24 cellular contexts compared by ENCODE assay signal in the genomic region with DNA sequence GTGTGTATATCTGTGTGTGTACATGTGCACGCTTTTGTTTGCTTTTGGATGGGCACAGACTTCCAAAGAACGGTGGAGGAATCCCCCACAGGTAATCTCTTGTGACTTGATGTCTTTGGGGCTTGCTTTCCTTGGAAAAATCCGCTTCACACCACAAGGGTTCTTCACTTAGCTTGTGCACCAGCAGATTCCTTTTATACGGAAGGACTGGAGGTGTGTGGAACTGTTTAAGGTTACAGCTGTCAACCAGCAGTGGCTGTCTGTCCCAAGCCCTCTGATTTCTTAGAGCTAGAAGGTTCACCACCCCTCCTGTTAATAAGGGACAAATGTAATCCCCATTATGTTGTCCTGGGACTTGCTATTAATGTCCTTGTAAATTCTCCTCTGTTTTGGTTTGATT.
DNase-seq lines count a peak whose midpoint lies in the region; ATAC-seq and TF ChIP-seq lines count a peak whose summit lies in the region.
"Had no signal": no experiment of that assay in that cellular context is flagged by ENCODE, and none has a peak within 500 bp of the region (broad histone marks: within the 10 kb centered on the region; RNA-seq: fewer than 3 reads in every experiment).

No MANE protein-coding gene starts in this region.

- no peak overlapping the region for H3K14ac ChIP-seq in neuronal stem cell (ENCODE audit: low read length)

- POLR2A ChIA-PET in PC-9 (lab: Charles Lee; ENCODE audit: unreplicated experiment): no interaction called here
- POLR2A ChIA-PET in activated CD8-positive, alpha-beta T cell treated with anti-CD3 and anti-CD28 coated beads, Interleukin-2, amount 10 ng/mL, durations not matched to agents 7 days and 5 days (lab: Charles Lee): no interaction called here

- no peak overlapping the region for H2AFZ ChIP-seq in PC-9
- H2AFZ ChIP-seq in neuronal stem cell (ENCODE audit: low read length): peak overlapping the region; percentile 50

- H3K79me1 ChIP-seq in neuronal stem cell (ENCODE audit: low read depth, low read length): no peaks in the 10 kb centered on the region

- peaks cover 71% of the 10 kb centered on the region for H3K36me3 Mint-ChIP-seq in activated CD8-positive, alpha-beta T cell treated with anti-CD3 and anti-CD28 coated beads, Interleukin-2, amount 10 ng/mL, durations not matched to agents 7 days and 5 days (ENCODE audit: low read depth)

- no peak overlapping the region for H3K18ac ChIP-seq in neuronal stem cell (ENCODE audit: low read length)

- DNase-seq in PC-9: no peak
- no peak for DNase-seq in left lung
- no peak for DNase-seq in neuronal stem cell (ENCODE audit: low spot score)
- DNase-seq in stomach: no peak
- no peak for DNase-seq in LoVo (ENCODE audit: low spot score)
- no peak for DNase-seq in activated CD8-positive, alpha-beta memory T cell treated with anti-CD3 and anti-CD28 coated beads, Interleukin-2, amount 50 U/mL, for 4 hours
- no peak for DNase-seq in D341Med (ENCODE audit: low spot score)
- DNase-seq in activated CD8-positive, alpha-beta T cell treated with anti-CD3 and anti-CD28 coated beads, Interleukin-2, amount 10 ng/mL, durations not matched to agents 7 days and 5 days: no peak
- DNase-seq: Calu3; DMS153; DND-41; HCEC 1CT; MV-4-11; NCI-H1105; NCI-H1436 treated with DMSO at 0.1 percent for 48 hours; NCI-H2171 treated with DMSO at 0.1 percent for 48 hours; NCI-H345; NCI-H524; NCI-H748 treated with DMSO at 0.1 percent for 48 hours; NK-92 treated with Interleukin-12 subunit alpha and Interleukin-12 subunit beta, amount 100 ng/mL, for 24 hours had no signal

- no peaks in the 10 kb centered on the region; the same call in 1 of the 2 replicates for H3F3A ChIP-seq in PC-9 (ENCODE audit: insufficient read depth, low read depth)

- H2BK15ac ChIP-seq in neuronal stem cell (ENCODE audit: low read length): no peak overlapping the region

- no TSS peak for BruUV-seq in PC-9 (replicated peaks; lab: Mats Ljungman, UMichigan)

- H4K20me1 ChIP-seq in PC-9 (ENCODE audit: insufficient read depth): no peaks in the 10 kb centered on the region

- no peaks in the 10 kb centered on the region for H3K79me2 ChIP-seq in PC-9 (ENCODE audit: low read depth)

- H2AK5ac ChIP-seq in neuronal stem cell (ENCODE audit: low read depth, low read length): no peak overlapping the region

- H2BK120ac ChIP-seq in neuronal stem cell (ENCODE audit: low read depth, low read length): no peak overlapping the region

- no CpG with 5 or more reads among the region's 4 CpGs for WGBS in neuronal stem cell (ENCODE audit: extremely low coverage in 2 of 2, insufficient read length in 2 of 2, insufficient replicate concordance in 1 of 2), 2 donors
- 54 to 74% (median 65%) methylated on average over 4 of the region's 4 CpGs for WGBS in stomach, 5 donors

- CTCF ChIA-PET in PC-9 (lab: Charles Lee): no interaction called here
- CTCF ChIA-PET in activated CD8-positive, alpha-beta T cell treated with anti-CD3 and anti-CD28 coated beads, Interleukin-2, amount 10 ng/mL, durations not matched to agents 7 days and 5 days (lab: Charles Lee): interaction anchor here (0.9 to 3.1 kb wide), 2 partner anchors 13 to 25 kb away, joined by 3 to 13 read pairs; no protein-coding TSS in a partner anchor

- H3K9me3 ChIP-seq in PC-9 (ENCODE audit: insufficient read depth, low read depth) (peaks cover 5% of the 10 kb centered on the region; the same call in 1 of the 2 replicates), left lung (peaks cover 0 to 9% of the 10 kb centered on the region in 2 donors), neuronal stem cell (replicated peaks in 1 of 2; ENCODE audit: control insufficient read depth in 2 of 2, insufficient read depth in 1 of 2, low read depth in 1 of 2, low read length in 2 of 2) (no peaks in the 10 kb centered on the region), stomach (peaks cover 0 to 9% (median 4%) of the 10 kb centered on the region in 4 donors)
- H3K9me3 ChIP-seq: SJSA1 had no signal

- no peaks in the 10 kb centered on the region for H3K9me2 ChIP-seq in PC-9 (ENCODE audit: insufficient read depth)

- peak; percentile 57 for ATAC-seq in left lung
- no peak for ATAC-seq in activated CD8-positive, alpha-beta T cell treated with anti-CD3 and anti-CD28 coated beads, Interleukin-2, amount 10 ng/mL, durations not matched to agents 7 days and 5 days
- ATAC-seq: PC-3, Right ventricle myocardium inferior had no signal

- H3K4me2 ChIP-seq in PC-9 (peak overlapping the region; percentile 24), neuronal stem cell (ENCODE audit: insufficient read depth, low read length, poor library complexity, severe bottlenecking) (no peak overlapping the region)

- H3K4ac ChIP-seq in neuronal stem cell (ENCODE audit: low read length): no peak overlapping the region

- TF ChIP-seq EP300 in stomach (IDR thresholded peaks at IDR 0.05): no peak

- TF ChIP-seq POLR2A in stomach (IDR thresholded peaks at IDR 0.05): no peak

- H2BK12ac ChIP-seq in neuronal stem cell (ENCODE audit: low read length): no peak overlapping the region

- no peaks in the 10 kb centered on the region for H3K9me3 Mint-ChIP-seq in activated CD8-positive, alpha-beta T cell treated with anti-CD3 and anti-CD28 coated beads, Interleukin-2, amount 10 ng/mL, durations not matched to agents 7 days and 5 days (ENCODE audit: insufficient read depth)

- H3K4me3 ChIP-seq in PC-9 (no peak overlapping the region), left lung (no peak overlapping the region), neuronal stem cell (ENCODE audit: low read length in 2 of 2) (no peak overlapping the region), stomach (no peak overlapping the region)
- H3K4me3 ChIP-seq: SJSA1 had no signal

- H4K91ac ChIP-seq in neuronal stem cell (ENCODE audit: low read depth, low read length, poor library complexity): no peak overlapping the region

- peaks cover 18% of the 10 kb centered on the region for H3K4me1 Mint-ChIP-seq in activated CD8-positive, alpha-beta T cell treated with anti-CD3 and anti-CD28 coated beads, Interleukin-2, amount 10 ng/mL, durations not matched to agents 7 days and 5 days (ENCODE audit: low read depth)

- H3K4me1 ChIP-seq in PC-9 (replicated peaks; ENCODE audit: insufficient read depth) (peaks cover 10% of the 10 kb centered on the region; the same call in 1 of the 2 replicates), left lung (no peaks in the 10 kb centered on the region), neuronal stem cell (ENCODE audit: control insufficient read depth in 2 of 2, insufficient read depth in 1 of 2, low read depth in 1 of 2, low read length in 2 of 2) (peaks cover 2 to 11% of the 10 kb centered on the region in 2 donors), stomach (peaks cover 0 to 18% (median 14%) of the 10 kb centered on the region in 4 donors)
- H3K4me1 ChIP-seq: SJSA1 had no signal

- H3K27me3 Mint-ChIP-seq in activated CD8-positive, alpha-beta T cell treated with anti-CD3 and anti-CD28 coated beads, Interleukin-2, amount 10 ng/mL, durations not matched to agents 7 days and 5 days (ENCODE audit: low read depth): no peaks in the 10 kb centered on the region

- no peak overlapping the region for H4K8ac ChIP-seq in neuronal stem cell (ENCODE audit: low read depth, low read length)

- H3K36me3 ChIP-seq in PC-9 (ENCODE audit: low read depth): no peaks in the 10 kb centered on the region
- H3K36me3 ChIP-seq in left lung: peaks cover 0 to 61% of the 10 kb centered on the region in 2 donors
- H3K36me3 ChIP-seq in neuronal stem cell (replicated peaks in 1 of 2; ENCODE audit: control insufficient read depth in 2 of 2, insufficient read depth in 2 of 2, low read length in 2 of 2): no peaks in the 10 kb centered on the region
- H3K36me3 ChIP-seq in stomach: peaks cover 21 to 97% (median 92%) of the 10 kb centered on the region in 4 donors
- H3K36me3 ChIP-seq: SJSA1 had no signal

- TF ChIP-seq CTCF in PC-9 (conservative IDR thresholded peaks at IDR 0.05) (no peak), left lung (IDR thresholded peaks at IDR 0.05) (no peak), stomach (IDR thresholded peaks at IDR 0.05) (no peak)

- H3K27ac ChIP-seq in PC-9 (peak overlapping the region; percentile 43), left lung (peak overlapping the region in 1 of 2 donors; percentile 49), neuronal stem cell (replicated peaks; ENCODE audit: low read length) (no peak overlapping the region), stomach (peak overlapping the region; percentile 35 to 59 (median 40))
- H3K27ac ChIP-seq: HL-60, SJSA1 had no signal

- H3K23ac ChIP-seq in neuronal stem cell (ENCODE audit: low read depth, low read length, poor library complexity): no peak overlapping the region

- H3K27ac Mint-ChIP-seq in activated CD8-positive, alpha-beta T cell treated with anti-CD3 and anti-CD28 coated beads, Interleukin-2, amount 10 ng/mL, durations not matched to agents 7 days and 5 days: no peak overlapping the region

- H3K4me3 Mint-ChIP-seq in activated CD8-positive, alpha-beta T cell treated with anti-CD3 and anti-CD28 coated beads, Interleukin-2, amount 10 ng/mL, durations not matched to agents 7 days and 5 days: no peak overlapping the region

- no peak overlapping the region for H2BK5ac ChIP-seq in neuronal stem cell (ENCODE audit: low read length)

- H3K27me3 ChIP-seq in PC-9 (ENCODE audit: insufficient read depth, low read depth) (no peaks in the 10 kb centered on the region), left lung (no peaks in the 10 kb centered on the region), neuronal stem cell (ENCODE audit: control insufficient read depth in 3 of 3, insufficient read depth in 3 of 3, low read depth in 1 of 3, low read length in 3 of 3) (no peaks in the 10 kb centered on the region), stomach (no peaks in the 10 kb centered on the region)
- H3K27me3 ChIP-seq: SJSA1 had no signal

- H3K9ac ChIP-seq in neuronal stem cell (ENCODE audit: low read depth, low read length, poor library complexity): no peak overlapping the region

- intact Hi-C loops in PC-9 (cut with micrococcal nuclease; ENCODE audit: unreplicated experiment) (no loop called here), left lung (cut with DNase I) (no loop called here), stomach (cut with DNase I; ENCODE audit: low total_unique reads) (no loop called here)
